8 cellular contexts compared by ENCODE assay signal in the genomic region with DNA sequence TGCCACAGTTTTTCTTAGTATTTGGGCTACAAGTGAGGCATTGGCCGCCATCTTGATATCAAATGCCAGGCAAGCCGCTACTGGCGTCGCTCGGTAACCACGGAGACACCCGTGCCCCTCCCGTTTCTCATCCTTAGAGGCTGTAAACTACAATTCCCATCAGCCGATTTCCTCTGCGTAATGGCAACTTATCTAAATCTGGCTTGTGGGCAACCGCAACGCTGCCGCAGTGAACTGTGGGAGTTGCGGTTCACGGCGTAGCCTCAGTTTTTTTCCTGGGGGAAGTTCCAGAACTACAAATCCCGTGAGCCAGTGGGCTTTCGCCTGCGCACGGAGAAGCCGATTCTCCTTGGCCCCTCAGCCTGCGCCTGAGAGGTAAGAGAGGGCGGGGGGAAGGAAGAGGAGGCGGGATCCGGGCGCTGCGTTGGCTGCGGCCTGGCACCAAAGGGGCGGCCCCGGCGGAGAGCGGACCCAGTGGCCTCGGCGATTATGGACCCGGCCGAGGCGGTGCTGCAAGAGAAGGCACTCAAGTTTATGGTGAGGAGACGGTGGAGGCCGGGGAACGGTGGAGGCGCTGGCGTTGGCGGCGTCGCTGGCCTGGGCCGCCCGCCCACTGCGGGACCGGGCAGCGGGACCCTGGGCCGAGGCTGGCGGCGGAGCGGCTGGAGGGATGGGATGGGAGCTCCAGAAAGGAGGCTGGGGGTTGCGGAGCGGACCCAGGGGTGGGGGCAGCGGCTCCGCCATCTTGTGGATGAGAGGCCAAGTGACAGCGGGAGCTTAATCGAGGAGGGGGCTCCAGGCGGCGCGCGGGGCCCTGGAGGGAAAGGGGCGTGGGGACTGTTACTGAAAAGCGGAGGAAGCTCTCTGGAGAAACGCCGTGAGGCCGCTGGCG. TPM values are rescaled to one million over a fixed set of nuclear protein-coding genes. Genes with fewer than 3 reads are reported as not detected.
DNase-seq lines count a peak whose midpoint lies in the region; ATAC-seq and TF ChIP-seq lines count a peak whose summit lies in the region.

A gene (plus strand): TSS at position 474 of the 892 bp plus-strand sequence. CDS start 16 bp downstream, at position 490.

- no peak for TF ChIP-seq CTCF in upper lobe of right lung (IDR thresholded peaks at IDR 0.05)

- DNase-seq in NCI-H1694 treated with DMSO at 0.1 percent for 48 hours (lab: John Stamatoyannopoulos, UW): peak; percentile 98
- DNase-seq in T-helper 17 cell: peak; percentile 88 to 95 (median 90)
- peak; percentile 63 to 99 (median 97) for DNase-seq in amygdala (lab: John Stamatoyannopoulos, UW)
- peak; percentile 96 for DNase-seq in left cardiac atrium
- peak; percentile 98 for DNase-seq in posterior vena cava (ENCODE audit: low spot score)
- peak; percentile 97 for DNase-seq in upper lobe of right lung

- peaks cover 10% of the 10 kb centered on the region for H3K4me1 ChIP-seq in upper lobe of right lung

- H3K36me3 Mint-ChIP-seq in T-helper 17 cell (ENCODE audit: low read depth): peaks cover 13% of the 10 kb centered on the region

- peak; percentile 64 for TF ChIP-seq POLR2A in GM15510 (IDR thresholded peaks at IDR 0.05; ENCODE audit: borderline replicate concordance, extremely low read depth, insufficient read length)

- peak within 1 kb of the TSS; percentile 99 for H3K4me3 Mint-ChIP-seq in T-helper 17 cell

- ATAC-seq in HG02885 (IDR thresholded peaks at IDR 0.05; ENCODE audit: poor library complexity, unreplicated experiment): peak; percentile 95
- ATAC-seq in T-helper 17 cell: peak; percentile 94
- peak; percentile 98 to 99 for ATAC-seq in left cardiac atrium
- peak; percentile 99 for ATAC-seq in upper lobe of right lung

- H3K36me3 ChIP-seq in upper lobe of right lung: no peaks in the 10 kb centered on the region

- H3K4me3 ChIP-seq in upper lobe of right lung: peak within 1 kb of the TSS; percentile 72

- peak within 1 kb of the TSS; percentile 73 for H3K27ac ChIP-seq in upper lobe of right lung

- H3K27ac Mint-ChIP-seq in T-helper 17 cell: peak within 1 kb of the TSS; percentile 95

- peaks cover 24% of the 10 kb centered on the region for H3K27me3 Mint-ChIP-seq in T-helper 17 cell

- no peaks in the 10 kb centered on the region for H3K27me3 ChIP-seq in upper lobe of right lung

- intact Hi-C loops in left cardiac atrium (cut with DNase I) (no loop called here), posterior vena cava (cut with DNase I) (no loop called here), upper lobe of right lung (cut with DNase I) (no loop called here)

- H3K4me1 Mint-ChIP-seq in T-helper 17 cell: peaks cover 14% of the 10 kb centered on the region

- no peaks in the 10 kb centered on the region for H3K9me3 ChIP-seq in T-helper 17 cell (ENCODE audit: control insufficient read depth, low read length, poor library complexity, severe bottlenecking)
- no peaks in the 10 kb centered on the region for H3K9me3 ChIP-seq in upper lobe of right lung

RNA-seq across cellular contexts. Expression of the gene that starts here (rescaled TPM):
- total RNA-seq in T-helper 17 cell: 10 to 100 TPM; 14.8 to 17.0 TPM
- 10 to 100 TPM; 26.0 to 26.4 TPM for total RNA-seq in left cardiac atrium
- total RNA-seq in posterior vena cava: 10 to 100 TPM; 13.9 to 14.3 TPM
- total RNA-seq in upper lobe of right lung: 18.2 TPM

Comparison
In these comparisons a context has a peak if more than half of its experiments do, and no peak if none do; other contexts are left out.
1. Peak in every context shown above with its lines: DNase-seq, ATAC-seq, H3K4me3 ChIP-seq and H3K27ac ChIP-seq.